Comparison of ENCODE assay signal across 15 cellular contexts in genomic region chrX:132594129-132594528, GRCh38.
"Had no signal": no experiment of that assay in that cellular context is flagged by ENCODE, and none has a peak within 500 bp of the region (broad histone marks: within the 10 kb centered on the region; RNA-seq: fewer than 3 reads in every experiment).

No MANE protein-coding gene starts in this region.

- H3K9me3 ChIP-seq: breast epithelium, gastroesophageal sphincter, right atrium auricular region, tibial nerve had no signal

- ATAC-seq: activated CD4-positive, CD25-positive, alpha-beta regulatory T cell treated with anti-CD3 and anti-CD28 coated beads, Interleukin-2, amount 50 U/mL, for 24 hours; activated T-cell treated with anti-CD3 and anti-CD28 coated beads, Interleukin-2, amount 50 U/mL, for 4 hours; gastroesophageal sphincter; naive thymus-derived CD4-positive, alpha-beta T cell; stimulated activated memory B cell treated with anti-CD40 and anti-IgM and Interleukin-4, amounts not matched to agents 10 μg/mL and 1 μg/mL and 100 μg/mL, for 72 hours had no signal

- H3K79me2 ChIP-seq: parathyroid adenoma had no signal

- H3K4me3 ChIP-seq: breast epithelium, gastroesophageal sphincter, right atrium auricular region, smooth muscle cell, tibial nerve had no signal

- H3K27ac ChIP-seq: breast epithelium, gastroesophageal sphincter, parathyroid adenoma, right atrium auricular region, tibial nerve had no signal

- H3K4me2 ChIP-seq: smooth muscle cell had no signal

- H3K27me3 ChIP-seq: gastroesophageal sphincter, right atrium auricular region had no signal

- H3K4me1 ChIP-seq: breast epithelium, gastroesophageal sphincter, parathyroid adenoma, right atrium auricular region, tibial nerve had no signal

- H3K36me3 ChIP-seq: breast epithelium, gastroesophageal sphincter, right atrium auricular region, tibial nerve had no signal

- H3K9ac ChIP-seq: parathyroid adenoma had no signal

- H2AFZ ChIP-seq: parathyroid adenoma had no signal

- DNase-seq: activated CD4-positive, alpha-beta T cell treated with anti-CD3 and anti-CD28 coated beads, Interleukin-2, amount 50 U/mL, for 4 hours; activated gamma-delta T cell treated with Interleukin-2 at 50 U/mL for 16 hours; activated naive CD8-positive, alpha-beta T cell treated with anti-CD3 and anti-CD28 coated beads for 36 hours; activated T-cell treated with anti-CD3 and anti-CD28 coated beads, Interleukin-2, amount 50 U/mL, for 4 hours; kidney glomerular epithelial cell; naive thymus-derived CD4-positive, alpha-beta T cell; T-helper 2 cell had no signal
